ENCODE assay signal across 2 cellular contexts in the genomic region with DNA sequence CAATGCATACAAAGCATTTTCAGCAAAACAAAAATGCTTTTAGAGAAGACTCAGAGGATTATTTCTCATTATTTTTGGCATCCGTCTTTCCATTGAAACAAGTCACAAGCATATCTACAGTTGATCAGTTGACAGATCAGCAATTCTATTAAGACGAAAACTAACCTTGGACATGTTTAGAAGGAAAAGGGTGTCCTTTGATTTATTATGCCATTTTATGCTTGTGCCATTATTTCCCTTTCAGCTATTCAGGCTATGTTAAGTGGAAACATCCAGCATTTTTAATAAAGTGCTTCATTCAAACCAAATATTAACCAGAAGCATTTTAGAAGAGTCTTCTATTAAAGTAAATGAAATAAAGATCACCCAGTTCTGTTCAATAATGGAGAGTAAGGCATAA.
A peak's percentile ranks its signal among the peaks of the same experiment; 100 is the strongest.
TF ChIP-seq lines count a peak whose summit lies in the region.

No MANE protein-coding gene starts in this region.

TF ChIP-seq in SK-N-SH treated with all-trans-retinoic acid at 6 μM for 48 hours, 23 proteins besides CTCF, POLR2A, EP300 and RAD21 (continued from another document):
- TF ChIP-seq, protein P1, sequence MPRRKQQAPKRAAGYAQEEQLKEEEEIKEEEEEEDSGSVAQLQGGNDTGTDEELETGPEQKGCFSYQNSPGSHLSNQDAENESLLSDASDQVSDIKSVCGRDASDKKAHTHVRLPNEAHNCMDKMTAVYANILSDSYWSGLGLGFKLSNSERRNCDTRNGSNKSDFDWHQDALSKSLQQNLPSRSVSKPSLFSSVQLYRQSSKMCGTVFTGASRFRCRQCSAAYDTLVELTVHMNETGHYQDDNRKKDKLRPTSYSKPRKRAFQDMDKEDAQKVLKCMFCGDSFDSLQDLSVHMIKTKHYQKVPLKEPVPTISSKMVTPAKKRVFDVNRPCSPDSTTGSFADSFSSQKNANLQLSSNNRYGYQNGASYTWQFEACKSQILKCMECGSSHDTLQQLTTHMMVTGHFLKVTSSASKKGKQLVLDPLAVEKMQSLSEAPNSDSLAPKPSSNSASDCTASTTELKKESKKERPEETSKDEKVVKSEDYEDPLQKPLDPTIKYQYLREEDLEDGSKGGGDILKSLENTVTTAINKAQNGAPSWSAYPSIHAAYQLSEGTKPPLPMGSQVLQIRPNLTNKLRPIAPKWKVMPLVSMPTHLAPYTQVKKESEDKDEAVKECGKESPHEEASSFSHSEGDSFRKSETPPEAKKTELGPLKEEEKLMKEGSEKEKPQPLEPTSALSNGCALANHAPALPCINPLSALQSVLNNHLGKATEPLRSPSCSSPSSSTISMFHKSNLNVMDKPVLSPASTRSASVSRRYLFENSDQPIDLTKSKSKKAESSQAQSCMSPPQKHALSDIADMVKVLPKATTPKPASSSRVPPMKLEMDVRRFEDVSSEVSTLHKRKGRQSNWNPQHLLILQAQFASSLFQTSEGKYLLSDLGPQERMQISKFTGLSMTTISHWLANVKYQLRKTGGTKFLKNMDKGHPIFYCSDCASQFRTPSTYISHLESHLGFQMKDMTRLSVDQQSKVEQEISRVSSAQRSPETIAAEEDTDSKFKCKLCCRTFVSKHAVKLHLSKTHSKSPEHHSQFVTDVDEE (CRISPR knock-in tag; IDR thresholded peaks at IDR 0.05) = no peak
- TF ChIP-seq ESRRG (CRISPR knock-in tag; IDR thresholded peaks at IDR 0.05) (no peak), BACH2 (CRISPR knock-in tag; IDR thresholded peaks at IDR 0.05; ENCODE audit: borderline replicate concordance) (no peak), CSDC2 (CRISPR knock-in tag; IDR thresholded peaks at IDR 0.05) (no peak), ZNF565 (CRISPR knock-in tag; conservative IDR thresholded peaks at IDR 0.05; ENCODE audit: low read depth) (no peak), TOX (CRISPR knock-in tag; IDR thresholded peaks at IDR 0.05; ENCODE audit: borderline replicate concordance) (no peak), TCF4 (CRISPR knock-in tag; IDR thresholded peaks at IDR 0.05; ENCODE audit: borderline replicate concordance) (no peak), ZC3H10 (CRISPR knock-in tag; IDR thresholded peaks at IDR 0.05) (peak; percentile 52; the same call in 1 of the 2 replicates), ZNF70 (CRISPR knock-in tag; IDR thresholded peaks at IDR 0.05) (no peak), ZNF8 (CRISPR knock-in tag; IDR thresholded peaks at IDR 0.05) (no peak), ARNTL (CRISPR knock-in tag; IDR thresholded peaks at IDR 0.05; ENCODE audit: borderline replicate concordance, low read depth) (no peak), PPARA (CRISPR knock-in tag; IDR thresholded peaks at IDR 0.05; ENCODE audit: borderline replicate concordance) (no peak), ZFP3 (CRISPR knock-in tag; IDR thresholded peaks at IDR 0.05) (no peak), ISL1 (CRISPR knock-in tag; IDR thresholded peaks at IDR 0.05) (peak; percentile 88)
- TF ChIP-seq, protein P2, sequence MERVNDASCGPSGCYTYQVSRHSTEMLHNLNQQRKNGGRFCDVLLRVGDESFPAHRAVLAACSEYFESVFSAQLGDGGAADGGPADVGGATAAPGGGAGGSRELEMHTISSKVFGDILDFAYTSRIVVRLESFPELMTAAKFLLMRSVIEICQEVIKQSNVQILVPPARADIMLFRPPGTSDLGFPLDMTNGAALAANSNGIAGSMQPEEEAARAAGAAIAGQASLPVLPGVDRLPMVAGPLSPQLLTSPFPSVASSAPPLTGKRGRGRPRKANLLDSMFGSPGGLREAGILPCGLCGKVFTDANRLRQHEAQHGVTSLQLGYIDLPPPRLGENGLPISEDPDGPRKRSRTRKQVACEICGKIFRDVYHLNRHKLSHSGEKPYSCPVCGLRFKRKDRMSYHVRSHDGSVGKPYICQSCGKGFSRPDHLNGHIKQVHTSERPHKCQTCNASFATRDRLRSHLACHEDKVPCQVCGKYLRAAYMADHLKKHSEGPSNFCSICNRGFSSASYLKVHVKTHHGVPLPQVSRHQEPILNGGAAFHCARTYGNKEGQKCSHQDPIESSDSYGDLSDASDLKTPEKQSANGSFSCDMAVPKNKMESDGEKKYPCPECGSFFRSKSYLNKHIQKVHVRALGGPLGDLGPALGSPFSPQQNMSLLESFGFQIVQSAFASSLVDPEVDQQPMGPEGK (CRISPR knock-in tag; IDR thresholded peaks at IDR 0.05; ENCODE audit: borderline replicate concordance) = no peak
- TF ChIP-seq, protein P3, sequence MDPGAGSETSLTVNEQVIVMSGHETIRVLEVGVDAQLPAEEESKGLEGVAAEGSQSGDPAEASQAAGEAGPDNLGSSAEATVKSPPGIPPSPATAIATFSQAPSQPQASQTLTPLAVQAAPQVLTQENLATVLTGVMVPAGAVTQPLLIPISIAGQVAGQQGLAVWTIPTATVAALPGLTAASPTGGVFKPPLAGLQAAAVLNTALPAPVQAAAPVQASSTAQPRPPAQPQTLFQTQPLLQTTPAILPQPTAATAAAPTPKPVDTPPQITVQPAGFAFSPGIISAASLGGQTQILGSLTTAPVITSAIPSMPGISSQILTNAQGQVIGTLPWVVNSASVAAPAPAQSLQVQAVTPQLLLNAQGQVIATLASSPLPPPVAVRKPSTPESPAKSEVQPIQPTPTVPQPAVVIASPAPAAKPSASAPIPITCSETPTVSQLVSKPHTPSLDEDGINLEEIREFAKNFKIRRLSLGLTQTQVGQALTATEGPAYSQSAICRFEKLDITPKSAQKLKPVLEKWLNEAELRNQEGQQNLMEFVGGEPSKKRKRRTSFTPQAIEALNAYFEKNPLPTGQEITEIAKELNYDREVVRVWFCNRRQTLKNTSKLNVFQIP (CRISPR knock-in tag; IDR thresholded peaks at IDR 0.05; ENCODE audit: borderline replicate concordance, low read depth) = 0 out of 2 replicates have a peak, but pooled peaks have one; percentile 61
- TF ChIP-seq, protein P4, sequence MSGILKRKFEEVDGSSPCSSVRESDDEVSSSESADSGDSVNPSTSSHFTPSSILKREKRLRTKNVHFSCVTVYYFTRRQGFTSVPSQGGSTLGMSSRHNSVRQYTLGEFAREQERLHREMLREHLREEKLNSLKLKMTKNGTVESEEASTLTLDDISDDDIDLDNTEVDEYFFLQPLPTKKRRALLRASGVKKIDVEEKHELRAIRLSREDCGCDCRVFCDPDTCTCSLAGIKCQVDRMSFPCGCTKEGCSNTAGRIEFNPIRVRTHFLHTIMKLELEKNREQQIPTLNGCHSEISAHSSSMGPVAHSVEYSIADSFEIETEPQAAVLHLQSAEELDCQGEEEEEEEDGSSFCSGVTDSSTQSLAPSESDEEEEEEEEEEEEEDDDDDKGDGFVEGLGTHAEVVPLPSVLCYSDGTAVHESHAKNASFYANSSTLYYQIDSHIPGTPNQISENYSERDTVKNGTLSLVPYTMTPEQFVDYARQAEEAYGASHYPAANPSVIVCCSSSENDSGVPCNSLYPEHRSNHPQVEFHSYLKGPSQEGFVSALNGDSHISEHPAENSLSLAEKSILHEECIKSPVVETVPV (CRISPR knock-in tag; IDR thresholded peaks at IDR 0.05) = no peak
- TF ChIP-seq, protein P5, sequence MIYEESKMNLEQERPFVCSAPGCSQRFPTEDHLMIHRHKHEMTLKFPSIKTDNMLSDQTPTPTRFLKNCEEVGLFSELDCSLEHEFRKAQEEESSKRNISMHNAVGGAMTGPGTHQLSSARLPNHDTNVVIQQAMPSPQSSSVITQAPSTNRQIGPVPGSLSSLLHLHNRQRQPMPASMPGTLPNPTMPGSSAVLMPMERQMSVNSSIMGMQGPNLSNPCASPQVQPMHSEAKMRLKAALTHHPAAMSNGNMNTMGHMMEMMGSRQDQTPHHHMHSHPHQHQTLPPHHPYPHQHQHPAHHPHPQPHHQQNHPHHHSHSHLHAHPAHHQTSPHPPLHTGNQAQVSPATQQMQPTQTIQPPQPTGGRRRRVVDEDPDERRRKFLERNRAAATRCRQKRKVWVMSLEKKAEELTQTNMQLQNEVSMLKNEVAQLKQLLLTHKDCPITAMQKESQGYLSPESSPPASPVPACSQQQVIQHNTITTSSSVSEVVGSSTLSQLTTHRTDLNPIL (CRISPR knock-in tag; IDR thresholded peaks at IDR 0.05; ENCODE audit: low read depth) = no peak

TF ChIP-seq in SK-N-SH, 30 proteins besides CTCF, POLR2A, EP300 and RAD21 (continued from another document):
- TF ChIP-seq, protein P6, sequence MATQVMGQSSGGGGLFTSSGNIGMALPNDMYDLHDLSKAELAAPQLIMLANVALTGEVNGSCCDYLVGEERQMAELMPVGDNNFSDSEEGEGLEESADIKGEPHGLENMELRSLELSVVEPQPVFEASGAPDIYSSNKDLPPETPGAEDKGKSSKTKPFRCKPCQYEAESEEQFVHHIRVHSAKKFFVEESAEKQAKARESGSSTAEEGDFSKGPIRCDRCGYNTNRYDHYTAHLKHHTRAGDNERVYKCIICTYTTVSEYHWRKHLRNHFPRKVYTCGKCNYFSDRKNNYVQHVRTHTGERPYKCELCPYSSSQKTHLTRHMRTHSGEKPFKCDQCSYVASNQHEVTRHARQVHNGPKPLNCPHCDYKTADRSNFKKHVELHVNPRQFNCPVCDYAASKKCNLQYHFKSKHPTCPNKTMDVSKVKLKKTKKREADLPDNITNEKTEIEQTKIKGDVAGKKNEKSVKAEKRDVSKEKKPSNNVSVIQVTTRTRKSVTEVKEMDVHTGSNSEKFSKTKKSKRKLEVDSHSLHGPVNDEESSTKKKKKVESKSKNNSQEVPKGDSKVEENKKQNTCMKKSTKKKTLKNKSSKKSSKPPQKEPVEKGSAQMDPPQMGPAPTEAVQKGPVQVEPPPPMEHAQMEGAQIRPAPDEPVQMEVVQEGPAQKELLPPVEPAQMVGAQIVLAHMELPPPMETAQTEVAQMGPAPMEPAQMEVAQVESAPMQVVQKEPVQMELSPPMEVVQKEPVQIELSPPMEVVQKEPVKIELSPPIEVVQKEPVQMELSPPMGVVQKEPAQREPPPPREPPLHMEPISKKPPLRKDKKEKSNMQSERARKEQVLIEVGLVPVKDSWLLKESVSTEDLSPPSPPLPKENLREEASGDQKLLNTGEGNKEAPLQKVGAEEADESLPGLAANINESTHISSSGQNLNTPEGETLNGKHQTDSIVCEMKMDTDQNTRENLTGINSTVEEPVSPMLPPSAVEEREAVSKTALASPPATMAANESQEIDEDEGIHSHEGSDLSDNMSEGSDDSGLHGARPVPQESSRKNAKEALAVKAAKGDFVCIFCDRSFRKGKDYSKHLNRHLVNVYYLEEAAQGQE (IDR thresholded peaks at IDR 0.05; ENCODE audit: low read depth, low read length) = no peak
- TF ChIP-seq, protein P7, sequence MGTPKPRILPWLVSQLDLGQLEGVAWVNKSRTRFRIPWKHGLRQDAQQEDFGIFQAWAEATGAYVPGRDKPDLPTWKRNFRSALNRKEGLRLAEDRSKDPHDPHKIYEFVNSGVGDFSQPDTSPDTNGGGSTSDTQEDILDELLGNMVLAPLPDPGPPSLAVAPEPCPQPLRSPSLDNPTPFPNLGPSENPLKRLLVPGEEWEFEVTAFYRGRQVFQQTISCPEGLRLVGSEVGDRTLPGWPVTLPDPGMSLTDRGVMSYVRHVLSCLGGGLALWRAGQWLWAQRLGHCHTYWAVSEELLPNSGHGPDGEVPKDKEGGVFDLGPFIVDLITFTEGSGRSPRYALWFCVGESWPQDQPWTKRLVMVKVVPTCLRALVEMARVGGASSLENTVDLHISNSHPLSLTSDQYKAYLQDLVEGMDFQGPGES (IDR thresholded peaks at IDR 0.05; ENCODE audit: low read depth, low read length) = no peak
- TF ChIP-seq EZH2phosphoT487 (IDR thresholded peaks at IDR 0.05; ENCODE audit: borderline replicate concordance, low read depth) = no peak
